Comparison of ENCODE assay signal across 10 cellular contexts in genomic region chr14:106564058-106564643, GRCh38.
A peak's percentile ranks its signal among the peaks of the same experiment; 100 is the strongest.
DNase-seq lines count a peak whose midpoint lies in the region; ATAC-seq, FAIRE-seq and TF ChIP-seq lines count a peak whose summit lies in the region.
"Had no signal": no experiment of that assay in that cellular context is flagged by ENCODE, and none has a peak within 500 bp of the region (broad histone marks: within the 10 kb centered on the region; RNA-seq: fewer than 3 reads in every experiment).

No MANE protein-coding gene starts in this region.

- H3K4me1 Mint-ChIP-seq in activated naive CD4-positive, alpha-beta T cell treated with anti-CD3 and anti-CD28 coated beads, Interleukin-2, amount 10 ng/mL, durations not matched to agents 7 days and 5 days, result no peaks in the 10 kb centered on the region

- no peak overlapping the region for H3K27ac Mint-ChIP-seq in activated naive CD4-positive, alpha-beta T cell treated with anti-CD3 and anti-CD28 coated beads, Interleukin-2, amount 10 ng/mL, durations not matched to agents 7 days and 5 days
- H3K27ac Mint-ChIP-seq: stimulated activated naive CD8-positive, alpha-beta T cell treated with anti-CD3 and anti-CD28 coated beads, Interleukin-15, Interleukin-2, amounts not matched to agents 100 ng/mL and 50 ng/mL, for 24 hours had no signal

- DNase-seq in A673 (ENCODE audit: low spot score) (peak; percentile 67), H54 (ENCODE audit: insufficient read length, low spot score) (peak; percentile 16), SK-MEL-5 (ENCODE audit: low read depth, low spot score) (peak; percentile 58), cerebellum (ENCODE audit: low spot score) (no peak), GF-D8 (lab: John Stamatoyannopoulos, UW) (no peak)
- peak; percentile 80 for DNase-seq in activated naive CD4-positive, alpha-beta T cell treated with anti-CD3 and anti-CD28 coated beads, Interleukin-2, amount 10 ng/mL, durations not matched to agents 7 days and 5 days
- DNase-seq in stimulated activated CD4-positive, alpha-beta T cell treated with anti-CD3 and anti-CD28 coated beads, Interleukin-1b, Interleukin-23, amount 100 ng/mL, for 1 hour (ENCODE audit: low read depth in 2 of 2), result peak; percentile 5 to 46

- peaks cover 46% of the 10 kb centered on the region for H3K27me3 Mint-ChIP-seq in activated naive CD4-positive, alpha-beta T cell treated with anti-CD3 and anti-CD28 coated beads, Interleukin-2, amount 10 ng/mL, durations not matched to agents 7 days and 5 days

- POLR2A ChIA-PET in A673 (lab: Charles Lee; ENCODE audit: low non-redundant PET), result no interaction called here

- no peak overlapping the region for H3K4me3 ChIP-seq in A673 (ENCODE audit: low read depth, low read length, poor library complexity, severe bottlenecking)

- no peak for FAIRE-seq in H54 (lab: Jason Lieb, UNC)
- FAIRE-seq: colon had no signal

- TF ChIP-seq POLR2A in H54 (IDR thresholded peaks at IDR 0.05; ENCODE audit: low read depth, low read length), result no peak

- H3K27me3 ChIP-seq in A673 (replicated peaks; ENCODE audit: insufficient read depth, low read depth, low read length, poor library complexity), result no peaks in the 10 kb centered on the region

- no peaks in the 10 kb centered on the region for H3K36me3 Mint-ChIP-seq in activated naive CD4-positive, alpha-beta T cell treated with anti-CD3 and anti-CD28 coated beads, Interleukin-2, amount 10 ng/mL, durations not matched to agents 7 days and 5 days

- H3K9me3 ChIP-seq in A673 (ENCODE audit: low read depth, low read length, poor library complexity, severe bottlenecking), result no peaks in the 10 kb centered on the region

- H3K4me1 ChIP-seq in A673 (ENCODE audit: insufficient read depth, low read length, poor library complexity, severe bottlenecking), result peaks cover 5% of the 10 kb centered on the region

- no peak for ATAC-seq in HG03442 (IDR thresholded peaks at IDR 0.05; ENCODE audit: unreplicated experiment)

- CTCF ChIA-PET in A673 (lab: Charles Lee), result interaction anchor here (0.6 to 1.0 kb wide), 5 partner anchors 13 to 936 kb away, joined by 3 to 13 read pairs (median 3); no protein-coding TSS in a partner anchor
- CTCF ChIA-PET in activated naive CD4-positive, alpha-beta T cell treated with anti-CD3 and anti-CD28 coated beads, Interleukin-2, amount 10 ng/mL, durations not matched to agents 7 days and 5 days (lab: Charles Lee), result interaction anchor here (0.7 to 4.1 kb wide), 24 partner anchors 7 to 147 kb away, joined by 3 to 29 read pairs (median 4); no protein-coding TSS in a partner anchor

- H3K9me3 Mint-ChIP-seq in activated naive CD4-positive, alpha-beta T cell treated with anti-CD3 and anti-CD28 coated beads, Interleukin-2, amount 10 ng/mL, durations not matched to agents 7 days and 5 days, result no peaks in the 10 kb centered on the region
- H3K9me3 Mint-ChIP-seq: stimulated activated naive CD8-positive, alpha-beta T cell treated with anti-CD3 and anti-CD28 coated beads, Interleukin-15, Interleukin-2, amounts not matched to agents 100 ng/mL and 50 ng/mL, for 24 hours had no signal

- intact Hi-C loops in A673 (cut with micrococcal nuclease; ENCODE audit: unreplicated experiment), result no loop called here

- in situ Hi-C loops in SK-MEL-5 (cut with HindIII; ENCODE audit: low pct_unique_long_range_greater_than_20kb, low sequenced_read_pairs), result no loop called here

- no TSS peak for BruUV-seq in A673 (replicated peaks; lab: Mats Ljungman, UMichigan)

- no peak overlapping the region for H3K27ac ChIP-seq in A673 (ENCODE audit: low read depth, low read length, poor library complexity, severe bottlenecking)

- H3K36me3 ChIP-seq in A673 (ENCODE audit: insufficient read depth, low read length, poor library complexity, severe bottlenecking), result no peaks in the 10 kb centered on the region

- peak; percentile 85 for TF ChIP-seq CTCF in A673 (conservative IDR thresholded peaks at IDR 0.05; ENCODE audit: low read depth, low read length)

- no peak overlapping the region for H3K4me3 Mint-ChIP-seq in activated naive CD4-positive, alpha-beta T cell treated with anti-CD3 and anti-CD28 coated beads, Interleukin-2, amount 10 ng/mL, durations not matched to agents 7 days and 5 days
- H3K4me3 Mint-ChIP-seq: stimulated activated naive CD8-positive, alpha-beta T cell treated with anti-CD3 and anti-CD28 coated beads, Interleukin-15, Interleukin-2, amounts not matched to agents 100 ng/mL and 50 ng/mL, for 24 hours had no signal

Comparison
In these comparisons a context has a peak if more than half of its experiments do, and no peak if none do; other contexts are left out.
1. DNase-seq: peak in A673 (single experiment), H54 (single experiment), SK-MEL-5 (single experiment), activated naive CD4-positive, alpha-beta T cell treated with anti-CD3 and anti-CD28 coated beads, Interleukin-2, amount 10 ng/mL, durations not matched to agents 7 days and 5 days (single experiment) and stimulated activated CD4-positive, alpha-beta T cell treated with anti-CD3 and anti-CD28 coated beads, Interleukin-1b, Interleukin-23, amount 100 ng/mL, for 1 hour (2 of 2); none in cerebellum (single experiment) and GF-D8 (single experiment).